8 cellular contexts compared by ENCODE assay signal in the genomic region with DNA sequence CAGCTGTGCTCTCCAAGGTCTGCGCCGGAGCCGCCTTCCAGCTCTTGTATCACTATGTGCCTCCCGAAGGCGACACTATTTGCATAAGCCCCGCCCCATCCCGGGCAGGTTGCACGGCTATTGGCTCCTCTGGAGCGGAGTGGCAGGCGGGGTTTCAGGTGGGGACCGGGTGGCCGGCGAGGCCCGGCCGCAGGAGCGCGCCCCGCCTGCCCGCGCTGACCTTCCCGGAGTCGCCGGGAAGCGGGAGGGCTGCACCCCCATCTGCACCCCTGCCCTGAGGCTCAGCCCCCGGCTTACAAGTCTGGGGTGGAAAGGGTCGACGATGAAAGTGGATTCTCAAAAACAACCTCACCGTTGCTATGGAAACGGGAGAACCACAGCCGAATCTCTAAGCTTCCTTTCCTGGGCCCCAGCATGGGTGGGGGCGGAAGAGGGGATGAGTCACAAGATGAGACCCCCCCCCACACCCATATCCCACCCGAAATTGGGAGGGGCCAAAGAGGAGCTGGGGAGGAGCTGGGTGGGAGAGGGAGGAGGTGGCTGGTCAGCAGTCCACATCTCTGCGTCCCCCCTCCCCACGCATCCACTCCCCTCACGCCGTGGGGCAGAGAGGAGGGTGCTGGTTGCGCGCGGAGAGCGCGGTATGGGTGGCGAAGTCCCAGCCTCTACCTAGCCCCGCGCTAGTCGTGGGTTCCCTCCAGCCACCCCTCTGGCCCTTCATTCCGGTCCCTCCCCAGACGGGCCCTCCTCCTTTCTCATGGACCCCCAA. TPM values are rescaled to one million over a fixed set of nuclear protein-coding genes. Genes with fewer than 3 reads are reported as not detected.
DNase-seq lines count a peak whose midpoint lies in the region; ATAC-seq lines count a peak whose summit lies in the region.

A gene (minus strand): TSS at position 51 of the 769 bp plus-strand sequence. CDS start 6,830 bp downstream, outside the sequence.

- H3K27me3 Mint-ChIP-seq in activated CD4-positive, alpha-beta T cell treated with anti-CD3 and anti-CD28 coated beads, Interleukin-2, amount 10 ng/mL, durations not matched to agents 24 days and 14 days, result peaks cover 49% of the 10 kb centered on the region

- ATAC-seq in GM18508 (IDR thresholded peaks at IDR 0.05; ENCODE audit: insufficient read depth, unreplicated experiment) (peak; percentile 50), HG03159 (IDR thresholded peaks at IDR 0.05; ENCODE audit: unreplicated experiment) (peak; percentile 81), left colon (peak; percentile 100)

- peak; percentile 79 for DNase-seq in NCI-H226
- peak; percentile 97 for DNase-seq in activated CD4-positive, alpha-beta T cell treated with anti-CD3 and anti-CD28 coated beads, Interleukin-2, amount 10 ng/mL, durations not matched to agents 24 days and 14 days
- DNase-seq in left colon, result peak; percentile 85 to 89
- DNase-seq in stimulated activated CD4-positive, alpha-beta T cell treated with anti-CD3 and anti-CD28 coated beads, Interleukin-1b, Interleukin-23, amount 100 ng/mL, for 4 hours (ENCODE audit: low read depth in 2 of 2), result peak; percentile 77 to 79
- DNase-seq in KG1 (lab: John Stamatoyannopoulos, UW), result no peak

- peaks cover 27% of the 10 kb centered on the region for H3K4me1 Mint-ChIP-seq in activated CD4-positive, alpha-beta T cell treated with anti-CD3 and anti-CD28 coated beads, Interleukin-2, amount 10 ng/mL, durations not matched to agents 24 days and 14 days

- no peaks in the 10 kb centered on the region for H3K36me3 Mint-ChIP-seq in activated CD4-positive, alpha-beta T cell treated with anti-CD3 and anti-CD28 coated beads, Interleukin-2, amount 10 ng/mL, durations not matched to agents 24 days and 14 days (ENCODE audit: low read depth)

- no peaks in the 10 kb centered on the region for H3K9me3 Mint-ChIP-seq in activated CD4-positive, alpha-beta T cell treated with anti-CD3 and anti-CD28 coated beads, Interleukin-2, amount 10 ng/mL, durations not matched to agents 24 days and 14 days

- peak within 1 kb of the TSS; percentile 78 for H3K27ac Mint-ChIP-seq in activated CD4-positive, alpha-beta T cell treated with anti-CD3 and anti-CD28 coated beads, Interleukin-2, amount 10 ng/mL, durations not matched to agents 24 days and 14 days

- intact Hi-C loops in activated CD4-positive, alpha-beta T cell treated with anti-CD3 and anti-CD28 coated beads, Interleukin-2, amount 10 ng/mL, durations not matched to agents 24 days and 14 days (cut with micrococcal nuclease), result loop anchor here (1.0 to 5.0 kb wide), 4 partner anchors 24 to 106 kb away; no protein-coding TSS in a partner anchor
- intact Hi-C loops in left colon (cut with DNase I, micrococcal nuclease), result no loop called here

- peak within 1 kb of the TSS; percentile 87 for H3K4me3 Mint-ChIP-seq in activated CD4-positive, alpha-beta T cell treated with anti-CD3 and anti-CD28 coated beads, Interleukin-2, amount 10 ng/mL, durations not matched to agents 24 days and 14 days

- peak within 1 kb of the TSS; percentile 77 for H3K27ac ChIP-seq in cingulate gyrus (ENCODE audit: low read depth, low read length)

RNA-seq across cellular contexts. Expression of the gene that starts here (rescaled TPM):
- total RNA-seq in activated CD4-positive, alpha-beta T cell treated with anti-CD3 and anti-CD28 coated beads, Interleukin-2, amount 10 ng/mL, durations not matched to agents 24 days and 14 days, result 0.38 and 0.44 TPM in 2 replicates
- total RNA-seq in left colon, result under 1 TPM in 1 of 2 donors, not detected in 1; 0.06 TPM

Comparison
In these comparisons a context has a peak if more than half of its experiments do, and no peak if none do; other contexts are left out.
1. Peak in DNase-seq in activated CD4-positive, alpha-beta T cell treated with anti-CD3 and anti-CD28 coated beads, Interleukin-2, amount 10 ng/mL, durations not matched to agents 24 days and 14 days; RNA of the gene not detected or under 1 TPM.
2. Peak in DNase-seq and ATAC-seq in left colon; RNA of the gene not detected or under 1 TPM.
3. ATAC-seq: peak in every context shown above with its lines; median percentile 100 in left colon; 81 in HG03159; 50 in GM18508.